ENCODE assay signal across 14 cellular contexts in genomic region chr15:82543155-82543554, GRCh38. TPM values are rescaled to one million over a fixed set of nuclear protein-coding genes. Genes with fewer than 3 reads are reported as not detected.
DNase-seq lines count a peak whose midpoint lies in the region; ATAC-seq and TF ChIP-seq lines count a peak whose summit lies in the region.
"Had no signal": no experiment of that assay in that cellular context is flagged by ENCODE, and none has a peak within 500 bp of the region (broad histone marks: within the 10 kb centered on the region; RNA-seq: fewer than 3 reads in every experiment).

No MANE protein-coding gene starts in this region.

- H3K9me3 ChIP-seq in DND-41 (ENCODE audit: insufficient read depth, low read length, severe bottlenecking) (no peaks in the 10 kb centered on the region), MM.1S (replicated peaks; ENCODE audit: insufficient read depth, low read length) (no peaks in the 10 kb centered on the region), transverse colon (no peaks in the 10 kb centered on the region)

- H3K9ac ChIP-seq in DND-41 (ENCODE audit: low read depth, low read length) (no peak overlapping the region), MM.1S (ENCODE audit: low read length) (no peak overlapping the region)

- H2AFZ ChIP-seq in DND-41 (ENCODE audit: low read depth, low read length) (no peak overlapping the region), MM.1S (ENCODE audit: low read length) (no peak overlapping the region)

- in situ Hi-C loops in transverse colon (cut with MboI; ENCODE audit: low pct_ligation_motif_present in 1 of 4, low pct_unique_long_range_greater_than_20kb in 1 of 4, low sequenced_read_pairs in 3 of 4): loop anchor here (25.0 kb wide), 2 partner anchors 156 to 469 kb away; partner anchors contain the start of gene C15orf40 (in 4 of the 4)

- no peak overlapping the region for H3K27ac Mint-ChIP-seq in nephron progenitor cell
- H3K27ac Mint-ChIP-seq: activated CD4-positive, alpha-beta T cell treated with anti-CD3 and anti-CD28 coated beads for 36 hours; stimulated activated naive CD8-positive, alpha-beta T cell treated with anti-CD3 and anti-CD28 coated beads, Interleukin-15, Interleukin-2, amounts not matched to agents 100 ng/mL and 50 ng/mL, for 24 hours had no signal

- TF ChIP-seq EP300 in transverse colon (IDR thresholded peaks at IDR 0.05; ENCODE audit: low read depth): no peak

- H4K20me1 ChIP-seq in DND-41 (ENCODE audit: insufficient read depth, low read length): peaks cover 19% of the 10 kb centered on the region
- H4K20me1 ChIP-seq in MM.1S (ENCODE audit: insufficient read depth, low read length): peaks cover 8% of the 10 kb centered on the region

- H3K79me2 ChIP-seq in DND-41 (ENCODE audit: insufficient read depth, low read length): peaks cover 26% of the 10 kb centered on the region
- peaks cover 28% of the 10 kb centered on the region for H3K79me2 ChIP-seq in MM.1S (ENCODE audit: low read length)

- H3K9me2 ChIP-seq in MM.1S (replicated peaks; ENCODE audit: insufficient read depth, low read length): no peaks in the 10 kb centered on the region

- DNase-seq in DND-41 (peak; percentile 39), MM.1S (peak; percentile 59), cardiac fibroblast (ENCODE audit: low read depth in 2 of 2) (peak; percentile 73 to 87), nephron progenitor cell (no peak), NCI-H510A (lab: John Stamatoyannopoulos, UW) (no peak), transverse colon (no peak), DMS79 (lab: John Stamatoyannopoulos, UW) (no peak)
- no peak for DNase-seq in stimulated activated CD4-positive, alpha-beta T cell treated with anti-CD3 and anti-CD28 coated beads, Interleukin-12 subunit alpha, Interleukin-12 subunit beta, amount 100 ng/mL, for 4 hours
- DNase-seq: activated CD4-positive, alpha-beta T cell treated with anti-CD3 and anti-CD28 coated beads for 36 hours; kidney; NCI-H524 treated with DMSO at 0.1 percent for 48 hours; nucleus accumbens; stimulated activated CD4-positive, alpha-beta T cell treated with anti-CD3 and anti-CD28 coated beads, Interleukin-2, amount 100 ng/mL, for 24 hours had no signal

- H3K4me1 Mint-ChIP-seq in nephron progenitor cell: peaks cover 33% of the 10 kb centered on the region

- H3K27ac ChIP-seq in DND-41 (ENCODE audit: low read length) (no peak overlapping the region), MM.1S (ENCODE audit: low read length) (no peak overlapping the region; the same call in 1 of the 2 replicates), transverse colon (no peak overlapping the region)

- peaks cover 3% of the 10 kb centered on the region for H3K27me3 ChIP-seq in DND-41 (ENCODE audit: insufficient read depth, low read length, poor library complexity)
- H3K27me3 ChIP-seq in MM.1S (replicated peaks; ENCODE audit: insufficient read depth, low read length): no peaks in the 10 kb centered on the region
- peaks cover 11% of the 10 kb centered on the region for H3K27me3 ChIP-seq in transverse colon

- 30 to 54% methylated on average over 1 to 2 of the region's 2 CpGs for WGBS in transverse colon (ENCODE audit: low coverage in 1 of 2), 2 donors

- H3K9me3 Mint-ChIP-seq in nephron progenitor cell: no peaks in the 10 kb centered on the region
- H3K9me3 Mint-ChIP-seq: stimulated activated naive CD8-positive, alpha-beta T cell treated with anti-CD3 and anti-CD28 coated beads, Interleukin-15, Interleukin-2, amounts not matched to agents 100 ng/mL and 50 ng/mL, for 24 hours had no signal

- H3K36me3 ChIP-seq in DND-41 (ENCODE audit: insufficient read depth, low read length) (peaks cover 20% of the 10 kb centered on the region), MM.1S (replicated peaks; ENCODE audit: insufficient read depth, low read length) (peaks cover 7% of the 10 kb centered on the region), transverse colon (peaks cover 0 to 8% (median 4%) of the 10 kb centered on the region in 4 donors)

- no peak overlapping the region for H3K4me2 ChIP-seq in DND-41 (ENCODE audit: insufficient read depth, low read length)
- H3K4me2 ChIP-seq in MM.1S (ENCODE audit: low read depth, low read length): no peak overlapping the region

- no peak for TF ChIP-seq POLR2A in transverse colon (IDR thresholded peaks at IDR 0.05)

- H3F3A ChIP-seq in MM.1S (ENCODE audit: insufficient read depth, low read length): peaks cover 18% of the 10 kb centered on the region

- H3K27me3 Mint-ChIP-seq in nephron progenitor cell (ENCODE audit: low read depth, poor library complexity): peaks cover 8% of the 10 kb centered on the region
- H3K27me3 Mint-ChIP-seq: stimulated activated naive CD8-positive, alpha-beta T cell treated with anti-CD3 and anti-CD28 coated beads, Interleukin-15, Interleukin-2, amounts not matched to agents 100 ng/mL and 50 ng/mL, for 24 hours had no signal

- ATAC-seq in DND-41 (ENCODE audit: insufficient read depth, low read depth): no peak
- ATAC-seq: activated CD4-positive, alpha-beta T cell treated with anti-CD3 and anti-CD28 coated beads for 36 hours had no signal

- H3K4me3 ChIP-seq in DND-41 (ENCODE audit: low read depth in 1 of 2, low read length in 2 of 2) (no peak overlapping the region), MM.1S (ENCODE audit: low read length) (no peak overlapping the region), cardiac fibroblast (replicated peaks in 1 of 2; ENCODE audit: low read depth in 2 of 2, low read length in 2 of 2) (no peak overlapping the region), transverse colon (no peak overlapping the region)

- intact Hi-C loops in transverse colon (cut with DNase I; ENCODE audit: low total_unique reads): no loop called here

- H3K4me1 ChIP-seq in DND-41 (ENCODE audit: insufficient read depth, low read length) (peaks cover 24% of the 10 kb centered on the region), MM.1S (ENCODE audit: low read length) (peaks cover 11% of the 10 kb centered on the region), transverse colon (peaks cover 4 to 21% (median 17%) of the 10 kb centered on the region in 4 donors)

- H3K4me3 Mint-ChIP-seq in nephron progenitor cell: peak overlapping the region; percentile 39
- H3K4me3 Mint-ChIP-seq: activated CD4-positive, alpha-beta T cell treated with anti-CD3 and anti-CD28 coated beads for 36 hours; stimulated activated naive CD8-positive, alpha-beta T cell treated with anti-CD3 and anti-CD28 coated beads, Interleukin-15, Interleukin-2, amounts not matched to agents 100 ng/mL and 50 ng/mL, for 24 hours had no signal

- no peak for TF ChIP-seq CTCF in DND-41 (IDR thresholded peaks at IDR 0.05; ENCODE audit: borderline replicate concordance, extremely low read depth, low read length, poor library complexity, severe bottlenecking)
- TF ChIP-seq CTCF in MM.1S (IDR thresholded peaks at IDR 0.05; ENCODE audit: low read length): no peak
- no peak for TF ChIP-seq CTCF in cardiac fibroblast (IDR thresholded peaks at IDR 0.05; ENCODE audit: low read depth, low read length)
- no peak for TF ChIP-seq CTCF in nephron progenitor cell (IDR thresholded peaks at IDR 0.05)
- no peak for TF ChIP-seq CTCF in transverse colon (IDR thresholded peaks at IDR 0.05)

- peaks cover 10% of the 10 kb centered on the region for H3K36me3 Mint-ChIP-seq in nephron progenitor cell (ENCODE audit: low read depth)

RNA-seq across cellular contexts. Expression of gene RPS17, which starts 2.9 kb away (rescaled TPM):
- 1,000 to 10,000 TPM in 3 of 4 donors, 100 to 1,000 TPM in 1; 649 to 1,349 (median 1,094) TPM for total RNA-seq in transverse colon

Comparison
In these comparisons a context has a peak if more than half of its experiments do, and no peak if none do; other contexts are left out.
1. DNase-seq: peak in DND-41 (single experiment), MM.1S (single experiment) and cardiac fibroblast (2 of 2); none in nephron progenitor cell (single experiment), NCI-H510A (single experiment), transverse colon (single experiment), stimulated activated CD4-positive, alpha-beta T cell treated with anti-CD3 and anti-CD28 coated beads, Interleukin-12 subunit alpha, Interleukin-12 subunit beta, amount 100 ng/mL, for 4 hours (single experiment) and DMS79 (single experiment).